Comparison of ENCODE assay signal across 21 cellular contexts in the genomic region with DNA sequence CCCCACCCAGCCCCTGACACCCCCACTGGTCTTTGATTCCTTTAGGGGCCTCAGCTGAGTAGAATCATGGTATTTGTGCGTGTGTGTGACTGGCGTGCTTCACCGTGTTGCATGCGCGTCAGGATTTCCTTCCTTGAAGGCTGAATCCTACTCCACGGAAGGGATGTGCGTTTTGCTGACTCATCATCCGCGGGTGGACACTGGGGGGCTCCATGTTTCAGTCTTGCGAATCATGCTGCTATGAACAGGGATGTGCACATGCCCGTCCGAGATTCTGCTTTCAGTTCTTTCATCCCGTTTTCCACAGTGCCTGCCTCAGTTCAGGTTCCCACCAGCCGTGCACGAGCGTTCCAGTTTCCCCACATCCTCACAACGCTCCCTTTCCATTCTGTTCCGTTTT.
"Had no signal": no experiment of that assay in that cellular context is flagged by ENCODE, and none has a peak within 500 bp of the region (broad histone marks: within the 10 kb centered on the region; RNA-seq: fewer than 3 reads in every experiment).

No MANE protein-coding gene starts in this region.

- H3K36me3 Mint-ChIP-seq: activated naive CD4-positive, alpha-beta T cell treated with anti-CD3 and anti-CD28 coated beads, Interleukin-2, amount 50 U/mL, for 24 hours; WTC11 had no signal

- H3K27me3 ChIP-seq: body of pancreas, thyroid gland had no signal

- H3K4me1 ChIP-seq: body of pancreas, prostate gland, thyroid gland had no signal

- H3K27ac ChIP-seq: body of pancreas, cardiac muscle cell, prostate gland, thyroid gland had no signal

- H3K27ac Mint-ChIP-seq: activated naive CD4-positive, alpha-beta T cell treated with anti-CD3 and anti-CD28 coated beads, Interleukin-2, amount 50 U/mL, for 24 hours; dendritic cell treated with granulocyte-macrophage colony-stimulating factor and Interleukin-4, amounts not matched to agents 40 ng/mL and 50 ng/mL, for 4 days; nephron progenitor cell had no signal

- H3K9me3 ChIP-seq: body of pancreas, mucosa of descending colon, prostate gland, thyroid gland had no signal

- ATAC-seq: body of pancreas, left cardiac atrium, mucosa of descending colon had no signal

- H3K4me3 ChIP-seq: body of pancreas, cardiac muscle cell, mucosa of descending colon, prostate gland, thyroid gland had no signal

- H3K4me1 Mint-ChIP-seq: activated naive CD4-positive, alpha-beta T cell treated with anti-CD3 and anti-CD28 coated beads, Interleukin-2, amount 50 U/mL, for 24 hours; nephron progenitor cell had no signal

- H3K4me3 Mint-ChIP-seq: activated naive CD4-positive, alpha-beta T cell treated with anti-CD3 and anti-CD28 coated beads, Interleukin-2, amount 50 U/mL, for 24 hours; dendritic cell treated with granulocyte-macrophage colony-stimulating factor and Interleukin-4, amounts not matched to agents 40 ng/mL and 50 ng/mL, for 4 days; nephron progenitor cell; WTC11 had no signal

- H3K36me3 ChIP-seq: cardiac muscle cell, prostate gland, thyroid gland had no signal

- DNase-seq: activated gamma-delta T cell treated with Interleukin-2 at 50 U/mL for 16 hours; activated T-cell treated with anti-CD3 and anti-CD28 coated beads, Interleukin-2, amount 50 U/mL, for 1 hour; body of pancreas; effector CD8-positive, alpha-beta T cell; erythroblast; foreskin fibroblast; glutamatergic neuron; left cardiac atrium; mesenchymal stem cell; mucosa of descending colon; nephron progenitor cell; occipital lobe; stimulated activated CD4-positive, alpha-beta T cell treated with anti-CD3 and anti-CD28 coated beads, Interleukin-4, amount 100 ng/mL, for 24 hours; stimulated activated naive CD4-positive, alpha-beta T cell treated with Interleukin-2 at 50 U/mL for 16 hours; T-helper 9 cell; thyroid gland had no signal

- H3K9me3 Mint-ChIP-seq: activated naive CD4-positive, alpha-beta T cell treated with anti-CD3 and anti-CD28 coated beads, Interleukin-2, amount 50 U/mL, for 24 hours; WTC11 had no signal
